Comparison of ENCODE assay signal across 13 cellular contexts in the genomic region with DNA sequence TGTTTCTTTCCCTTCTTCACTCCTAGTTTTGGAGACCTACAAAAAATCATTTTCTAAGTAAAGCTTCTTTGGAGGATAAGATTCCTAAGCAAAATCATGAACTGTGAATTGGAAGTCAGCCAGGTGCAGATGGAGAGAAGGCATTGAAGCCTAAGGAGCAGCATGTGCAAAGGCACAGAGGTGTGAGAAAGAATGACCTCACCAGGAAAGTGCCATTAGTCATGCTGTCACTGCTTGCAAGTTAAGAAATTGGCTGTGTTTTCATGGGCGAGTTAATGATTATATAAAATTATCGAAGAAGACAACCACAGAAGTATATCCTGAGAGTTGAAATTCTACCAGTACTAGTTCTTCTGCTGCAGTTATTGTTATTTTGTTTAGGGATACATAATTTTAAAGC.
"Had no signal": no experiment of that assay in that cellular context is flagged by ENCODE, and none has a peak within 500 bp of the region (broad histone marks: within the 10 kb centered on the region; RNA-seq: fewer than 3 reads in every experiment).

No MANE protein-coding gene starts in this region.

- H3K4me1 ChIP-seq: sigmoid colon, spleen had no signal

- H3K4me3 ChIP-seq: hepatocyte, lung, sigmoid colon, spleen had no signal

- H3K36me3 ChIP-seq: sigmoid colon, spleen, WERI-Rb-1 had no signal

- H3K27me3 ChIP-seq: hepatocyte, sigmoid colon, spleen had no signal

- H3K27ac ChIP-seq: hepatocyte, sigmoid colon, spleen, WERI-Rb-1 had no signal

- DNase-seq: activated CD4-positive, alpha-beta T cell treated with anti-CD3 and anti-CD28 coated beads, Interleukin-2, amount 50 U/mL, for 4 hours; activated effector memory CD4-positive, alpha-beta T cell treated with anti-CD3 and anti-CD28 coated beads, Interleukin-2, amount 50 U/mL, for 16 hours; activated naive CD4-positive, alpha-beta T cell treated with anti-CD3 and anti-CD28 coated beads, Interleukin-2, amount 50 U/mL, for 16 hours; activated T-cell treated with anti-CD3 and anti-CD28 coated beads, Interleukin-2, amount 50 U/mL, for 72 hours; aorta; effector CD8-positive, alpha-beta T cell; sigmoid colon; spleen; stimulated activated naive B cell treated with anti-CD40 and anti-IgM and Interleukin-4, amounts not matched to agents 10 μg/mL and 1 μg/mL and 100 μg/mL, for 72 hours; WERI-Rb-1 had no signal

- H3K9me3 ChIP-seq: sigmoid colon had no signal

- ATAC-seq: activated T-cell treated with anti-CD3 and anti-CD28 coated beads, Interleukin-2, amount 50 U/mL, for 72 hours; left lobe of liver; stimulated activated naive B cell treated with anti-CD40 and anti-IgM and Interleukin-4, amounts not matched to agents 10 μg/mL and 1 μg/mL and 100 μg/mL, for 72 hours had no signal
